24 cellular contexts compared by ENCODE assay signal in genomic region chr10:91156196-91156595, GRCh38.
"Had no signal": no experiment of that assay in that cellular context is flagged by ENCODE, and none has a peak within 500 bp of the region (broad histone marks: within the 10 kb centered on the region; RNA-seq: fewer than 3 reads in every experiment).

No MANE protein-coding gene starts in this region.

- H3K4me3 ChIP-seq: neural progenitor cell, ovary, psoas muscle, right lobe of liver, sigmoid colon, stomach, thoracic aorta, thyroid gland, tibial nerve, upper lobe of left lung, vagina had no signal

- DNase-seq: occipital lobe; ovary; posterior cingulate gyrus; psoas muscle; right cardiac atrium; right lobe of liver; sigmoid colon; small intestine; stimulated activated CD4-positive, alpha-beta T cell treated with anti-CD3 and anti-CD28 coated beads, Interleukin-15, amount 100 ng/mL, for 24 hours; stimulated activated CD4-positive, alpha-beta T cell treated with anti-CD3 and anti-CD28 coated beads, Interleukin-2, amount 100 ng/mL, for 24 hours; stimulated activated CD4-positive, alpha-beta T cell treated with anti-CD3 and anti-CD28 coated beads, Interleukin-2, amount 100 ng/mL, for 48 hours; stimulated activated CD4-positive, alpha-beta T cell treated with anti-CD3 and anti-CD28 coated beads, Interleukin-4, amount 100 ng/mL, for 24 hours; stimulated activated naive B cell treated with anti-CD40 and anti-IgM and Interleukin-4, amounts not matched to agents 10 μg/mL and 1 μg/mL and 100 μg/mL, for 72 hours; stimulated activated naive CD4-positive, alpha-beta T cell treated with Interleukin-2 at 50 U/mL for 16 hours; stomach; thyroid gland; trophoblast cell; upper lobe of left lung had no signal

- H3K4me1 ChIP-seq: parathyroid adenoma, psoas muscle, right lobe of liver, sigmoid colon, stomach, thyroid gland, tibial nerve, upper lobe of left lung, vagina had no signal

- H3K9ac ChIP-seq: neural progenitor cell, parathyroid adenoma had no signal

- H3K27me3 ChIP-seq: ovary, right lobe of liver, sigmoid colon, stomach, thyroid gland, tibial nerve, upper lobe of left lung, vagina had no signal

- H3K9me3 ChIP-seq: ovary, psoas muscle, right lobe of liver, sigmoid colon, stomach, thoracic aorta, thyroid gland, tibial nerve, upper lobe of left lung, vagina had no signal

- H3K27ac ChIP-seq: neural progenitor cell, ovary, parathyroid adenoma, psoas muscle, right lobe of liver, sigmoid colon, stomach, thoracic aorta, thyroid gland, tibial nerve, upper lobe of left lung, vagina had no signal

- H3K36me3 ChIP-seq: neural progenitor cell, ovary, right lobe of liver, sigmoid colon, stomach, thoracic aorta, thyroid gland, tibial nerve, upper lobe of left lung, vagina had no signal

- ATAC-seq: psoas muscle; right cardiac atrium; right lobe of liver; stimulated activated effector memory CD8-positive, alpha-beta T cell treated with anti-CD3 and anti-CD28 coated beads, Interleukin-12 subunit alpha, Interleukin-12 subunit beta, amount 100 ng/mL, for 72 hours; stimulated activated naive B cell treated with anti-CD40 and anti-IgM and Interleukin-4, amounts not matched to agents 10 μg/mL and 1 μg/mL and 100 μg/mL, for 72 hours had no signal

- H3K4me2 ChIP-seq: neural progenitor cell had no signal
